8 cellular contexts compared by ENCODE assay signal in the genomic region with DNA sequence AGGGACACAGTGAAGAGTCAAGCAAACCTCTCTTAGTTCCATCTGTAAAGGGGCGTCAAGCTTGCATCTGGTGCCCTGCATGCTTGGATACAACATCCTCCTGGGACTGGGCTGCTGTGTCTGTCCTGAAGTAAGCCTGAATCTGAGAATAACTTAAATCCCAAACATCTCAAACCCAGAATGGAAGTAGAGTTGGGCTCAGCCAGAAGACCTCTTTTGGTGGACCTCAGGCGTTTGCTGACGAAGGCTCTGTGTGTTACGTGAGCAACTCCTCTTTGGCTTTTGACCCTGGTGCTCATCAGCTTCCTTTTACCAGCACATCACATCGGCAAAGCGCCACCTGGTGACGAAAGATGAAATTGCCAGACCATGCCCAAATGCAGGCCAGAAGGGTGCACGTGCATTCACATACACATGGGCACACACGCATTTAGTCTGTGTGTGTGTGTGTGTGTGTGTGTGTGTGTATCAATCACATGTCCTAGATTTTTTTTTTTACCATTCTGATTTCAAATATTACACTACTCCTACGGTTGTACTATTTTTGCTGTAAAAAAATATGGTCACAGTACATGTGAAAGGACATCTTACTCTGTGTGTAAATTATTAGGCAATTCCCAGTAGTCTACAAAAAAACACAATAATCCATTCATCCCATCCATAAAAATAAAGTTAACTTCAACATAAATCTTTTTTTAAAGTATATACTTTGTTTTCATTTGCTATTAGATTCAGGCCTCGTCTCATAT. TPM values are rescaled to one million over a fixed set of nuclear protein-coding genes. Genes with fewer than 3 reads are reported as not detected.
DNase-seq lines count a peak whose midpoint lies in the region; ATAC-seq, FAIRE-seq and TF ChIP-seq lines count a peak whose summit lies in the region.

No MANE protein-coding gene starts in this region.

- H3K4me3 ChIP-seq in HL-60 (replicated peaks; ENCODE audit: insufficient read depth, low read length) (no peak overlapping the region), choroid plexus epithelial cell (ENCODE audit: low read depth, low read length) (no peak overlapping the region), HepG2 (replicated peaks in 1 of 3; ENCODE audit: insufficient read depth in 1 of 3, low read depth in 2 of 3, low read length in 3 of 3) (no peak overlapping the region)

- no peak overlapping the region for H3K27ac ChIP-seq in HL-60 (replicated peaks)
- no peak overlapping the region for H3K27ac ChIP-seq in HepG2 (ENCODE audit: extremely low read length, insufficient read depth, low read length)

- BruUV-seq in HepG2 (replicated peaks; lab: Mats Ljungman, UMichigan) = no TSS peak

- peak overlapping the region; percentile 63 for H3K4me2 ChIP-seq in HepG2 (ENCODE audit: low read depth, low read length)

- peaks cover 37% of the 10 kb centered on the region for H3K4me1 ChIP-seq in HepG2 (ENCODE audit: insufficient read depth, low read length)

- no peak overlapping the region for H3K9ac ChIP-seq in HepG2 (ENCODE audit: insufficient read depth, low read depth, low read length)

- POLR2A ChIA-PET in HepG2 (lab: Yijun Ruan, JAX) = interaction anchor here (0.8 to 1.5 kb wide), 3 partner anchors 8 to 62 kb away, joined by 3 to 9 read pairs (median 3); no protein-coding TSS in a partner anchor

- H3K9me3 ChIP-seq in HepG2 (ENCODE audit: low read length) = no peaks in the 10 kb centered on the region

- peak; percentile 95 for TF ChIP-seq CTCF in GM10266 (IDR thresholded peaks at IDR 0.05; ENCODE audit: control insufficient read depth, insufficient read depth, low read depth, missing control alignments)
- TF ChIP-seq CTCF in HL-60 (IDR thresholded peaks at IDR 0.05; ENCODE audit: insufficient read depth, low read length) = peak; percentile 87
- peak; percentile 94 for TF ChIP-seq CTCF in choroid plexus epithelial cell (conservative IDR thresholded peaks at IDR 0.05; ENCODE audit: low read depth, low read length)
- TF ChIP-seq CTCF in HepG2 (CRISPR knock-in tag; IDR thresholded peaks at IDR 0.05) = peak; percentile 99

- no peak overlapping the region for H2AFZ ChIP-seq in HepG2 (ENCODE audit: low read length)

- in situ Hi-C loops in HepG2 (cut with HindIII; ENCODE audit: extremely low pct_ligation_motif_present, low pct_unique_long_range_greater_than_20kb) = loop anchor here (10.0 kb wide), 1 partner anchor 103 kb away; no protein-coding TSS in a partner anchor

- DNase-seq in GM10266 (ENCODE audit: extremely low spot score) (peak; percentile 87), HL-60 (ENCODE audit: low read depth in 1 of 2, low spot score in 1 of 2) (peak; percentile 91 to 95), NCI-H748 treated with DMSO at 0.1 percent for 48 hours (lab: John Stamatoyannopoulos, UW) (peak; percentile 38), choroid plexus epithelial cell (ENCODE audit: low read depth) (peak; percentile 93), HepG2 (ENCODE audit: low spot score) (peak; percentile 89)
- DNase-seq in activated CD4-positive, alpha-beta T cell treated with anti-CD3 and anti-CD28 coated beads for 4 hours = peak; percentile 87 to 98
- DNase-seq in stimulated activated CD4-positive, alpha-beta T cell treated with anti-CD3 and anti-CD28 coated beads, Interleukin-4, amount 100 ng/mL, for 48 hours (ENCODE audit: low read depth in 2 of 2) = peak; percentile 92 to 95

- 15% methylated on average over 11 of the region's 11 CpGs for WGBS in HepG2 (ENCODE audit: low lambda C conversion rate)

- peak; percentile 89 for ATAC-seq in HepG2
- no peak for ATAC-seq in GM21717 (IDR thresholded peaks at IDR 0.05; ENCODE audit: unreplicated experiment)

- H4K20me1 ChIP-seq in HepG2 (ENCODE audit: insufficient read depth, low read length) = no peaks in the 10 kb centered on the region

- no peaks in the 10 kb centered on the region for H3K36me3 ChIP-seq in HepG2 (replicated peaks in 1 of 2; ENCODE audit: control insufficient read depth in 1 of 2, insufficient read depth in 2 of 2, low read length in 2 of 2)

- CTCF ChIA-PET in HepG2 (lab: Yijun Ruan, JAX; ENCODE audit: low intra/inter-chr PET ratio, low total read pairs) = interaction anchor here (1.2 to 4.7 kb wide), 6 partner anchors 8 to 168 kb away, joined by 3 to 78 read pairs (median 4); no protein-coding TSS in a partner anchor

- no peaks in the 10 kb centered on the region for H3K27me3 ChIP-seq in HL-60 (ENCODE audit: insufficient read depth, poor library complexity, severe bottlenecking)
- H3K27me3 ChIP-seq in HepG2 (ENCODE audit: control insufficient read depth in 1 of 2, insufficient read depth in 2 of 2, low read length in 2 of 2) = peaks cover 0 to 1% of the 10 kb centered on the region in 2 experiments; a peak in 1 of 5 replicates

- TF ChIP-seq POLR2A in HepG2 (IDR thresholded peaks at IDR 0.05; ENCODE audit: insufficient read depth in 1 of 2, low read depth in 2 of 2, low read length in 2 of 2) = no peak

- FAIRE-seq in HepG2 (lab: Jason Lieb, UNC) = peak; percentile 99

- H3K79me2 ChIP-seq in HepG2 (ENCODE audit: insufficient read depth, low read length) = no peaks in the 10 kb centered on the region

- TF ChIP-seq RAD21 in HepG2 (CRISPR knock-in tag; IDR thresholded peaks at IDR 0.05) = peak; percentile 90

- intact Hi-C loops in HepG2 (cut with micrococcal nuclease; ENCODE audit: unreplicated experiment) = loop anchor here (1.0 to 10.0 kb wide), 3 partner anchors 61 to 168 kb away; no protein-coding TSS in a partner anchor

- peak in 1 of 2 experiments; percentile 21; a peak in 1 of 4 replicates for TF ChIP-seq EP300 in HepG2 (IDR thresholded peaks at IDR 0.05; ENCODE audit: low read depth in 2 of 2, low read length in 2 of 2)
- no peak; the same call in 1 of the 2 replicates for TF ChIP-seq EP300 in HepG2 (CRISPR knock-in tag; IDR thresholded peaks at IDR 0.05; ENCODE audit: borderline replicate concordance)

TF ChIP-seq in HepG2, 621 proteins besides CTCF, POLR2A, EP300 and RAD21 (continues in another document):
- TF ChIP-seq MAFG (CRISPR knock-in tag; IDR thresholded peaks at IDR 0.05) (no peak), KMT2A (CRISPR knock-in tag; IDR thresholded peaks at IDR 0.05) (no peak)
- TF ChIP-seq, protein P1, sequence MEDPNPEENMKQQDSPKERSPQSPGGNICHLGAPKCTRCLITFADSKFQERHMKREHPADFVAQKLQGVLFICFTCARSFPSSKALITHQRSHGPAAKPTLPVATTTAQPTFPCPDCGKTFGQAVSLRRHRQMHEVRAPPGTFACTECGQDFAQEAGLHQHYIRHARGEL (CRISPR knock-in tag; IDR thresholded peaks at IDR 0.05) = no peak

RNA-seq across cellular contexts. Expression of gene FOXJ1, which starts 41.1 kb away (rescaled TPM):
- 1.4 and 1.6 TPM in 2 replicates for total RNA-seq in HepG2 (2016; rRNA removed; fragmentation: Illumina TruSeq; extraction: Trizol)
- total RNA-seq in HepG2 (2016; cell fraction: cytosol; rRNA removed; fragmentation: Illumina TruSeq; extraction: Trizol; ENCODE audit: low read depth) = 0.09 and 0.30 TPM in 2 replicates
- total RNA-seq in HepG2 (2016; cell fraction: insoluble cytoplasmic fraction; rRNA removed; fragmentation: Illumina TruSeq; extraction: Trizol) = 1.4 and 1.9 TPM in 2 replicates
- total RNA-seq in HepG2 (2016; cell fraction: membrane; rRNA removed; fragmentation: Illumina TruSeq; extraction: Trizol) = 0.77 and 0.93 TPM in 2 replicates
- 0.94 and 1.3 TPM in 2 replicates for total RNA-seq in HepG2 (2016; cell fraction: nucleus; rRNA removed; fragmentation: Illumina TruSeq; extraction: Trizol)
- polyA plus RNA-seq in HepG2 (2011; rRNA removed) = 0.98 and 1.2 TPM in 2 replicates
- 0.82 and 1.5 TPM in 2 replicates for polyA plus RNA-seq in HepG2 (2011; cell fraction: cytosol; rRNA removed)
- 2.8 and 3.7 TPM in 2 replicates for polyA plus RNA-seq in HepG2 (2011; cell fraction: nucleus; rRNA removed)
- 0.66 and 0.96 TPM in 2 replicates for polyA plus RNA-seq in HepG2 (2012)
- 0.31 and 0.45 TPM in 2 replicates for polyA plus RNA-seq in HepG2 (2016; cell fraction: cytosol; fragmentation: Illumina TruSeq; extraction: Trizol; ENCODE audit: low read depth)
- 1.3 and 1.4 TPM in 2 replicates for polyA plus RNA-seq in HepG2 (2016; cell fraction: insoluble cytoplasmic fraction; fragmentation: Illumina TruSeq; extraction: Trizol; ENCODE audit: low read depth)
- polyA plus RNA-seq in HepG2 (2016; cell fraction: membrane; fragmentation: Illumina TruSeq; extraction: Trizol; ENCODE audit: low read depth) = 0.61 and 0.62 TPM in 2 replicates
- polyA plus RNA-seq in HepG2 (2016; cell fraction: nucleus; fragmentation: Illumina TruSeq; extraction: Trizol; ENCODE audit: insufficient read depth, low read depth) = 2.0 and 2.1 TPM in 2 replicates
- 0.05 and 1.5 TPM in 2 replicates for polyA minus RNA-seq in HepG2 (2011; rRNA and poly(A)+ RNA removed; ENCODE audit: low replicate concordance)
- 0.35 and 0.40 TPM in 2 replicates for polyA minus RNA-seq in HepG2 (2011; cell fraction: cytosol; rRNA and poly(A)+ RNA removed)
- polyA minus RNA-seq in HepG2 (2011; cell fraction: nucleus; rRNA and poly(A)+ RNA removed) = 0.37 and 0.52 TPM in 2 replicates

RNA-seq across cellular contexts. Expression of gene RNF157, which starts 58.1 kb away (rescaled TPM):
- 1.4 and 1.5 TPM in 2 replicates for total RNA-seq in HepG2 (2016; rRNA removed; fragmentation: Illumina TruSeq; extraction: Trizol)
- 1.0 and 1.9 TPM in 2 replicates for total RNA-seq in HepG2 (2016; cell fraction: cytosol; rRNA removed; fragmentation: Illumina TruSeq; extraction: Trizol; ENCODE audit: low read depth)
- total RNA-seq in HepG2 (2016; cell fraction: insoluble cytoplasmic fraction; rRNA removed; fragmentation: Illumina TruSeq; extraction: Trizol) = 1.5 and 2.1 TPM in 2 replicates
- 3.1 and 3.6 TPM in 2 replicates for total RNA-seq in HepG2 (2016; cell fraction: membrane; rRNA removed; fragmentation: Illumina TruSeq; extraction: Trizol)
- total RNA-seq in HepG2 (2016; cell fraction: nucleus; rRNA removed; fragmentation: Illumina TruSeq; extraction: Trizol) = 1.0 and 2.8 TPM in 2 replicates
- 0.44 and 0.82 TPM in 2 replicates for polyA plus RNA-seq in HepG2 (2011; rRNA removed)
- 0.52 and 0.71 TPM in 2 replicates for polyA plus RNA-seq in HepG2 (2011; cell fraction: cytosol; rRNA removed)
- 0.42 TPM in 2 replicates for polyA plus RNA-seq in HepG2 (2011; cell fraction: nucleus; rRNA removed)
- polyA plus RNA-seq in HepG2 (2012) = 0.86 and 1.1 TPM in 2 replicates
- polyA plus RNA-seq in HepG2 (2016; cell fraction: cytosol; fragmentation: Illumina TruSeq; extraction: Trizol; ENCODE audit: low read depth) = 1.7 and 2.0 TPM in 2 replicates
- 1.9 and 2.1 TPM in 2 replicates for polyA plus RNA-seq in HepG2 (2016; cell fraction: insoluble cytoplasmic fraction; fragmentation: Illumina TruSeq; extraction: Trizol; ENCODE audit: low read depth)
- 3.0 and 5.1 TPM in 2 replicates for polyA plus RNA-seq in HepG2 (2016; cell fraction: membrane; fragmentation: Illumina TruSeq; extraction: Trizol; ENCODE audit: low read depth)
- polyA plus RNA-seq in HepG2 (2016; cell fraction: nucleus; fragmentation: Illumina TruSeq; extraction: Trizol; ENCODE audit: insufficient read depth, low read depth) = 1.8 and 3.8 TPM in 2 replicates
- polyA minus RNA-seq in HepG2 (2011; rRNA and poly(A)+ RNA removed; ENCODE audit: low replicate concordance) = 0.66 and 3.2 TPM in 2 replicates
- polyA minus RNA-seq in HepG2 (2011; cell fraction: cytosol; rRNA and poly(A)+ RNA removed) = 0.79 and 1.5 TPM in 2 replicates
- 0.77 and 0.99 TPM in 2 replicates for polyA minus RNA-seq in HepG2 (2011; cell fraction: nucleus; rRNA and poly(A)+ RNA removed)

Comparison
In these comparisons a context has a peak if more than half of its experiments do, and no peak if none do; other contexts are left out.
1. DNase-seq: peak in every context shown above with its lines; median percentile 94 in stimulated activated CD4-positive, alpha-beta T cell treated with anti-CD3 and anti-CD28 coated beads, Interleukin-4, amount 100 ng/mL, for 48 hours; 93 in HL-60; 93 in choroid plexus epithelial cell; 92 in activated CD4-positive, alpha-beta T cell treated with anti-CD3 and anti-CD28 coated beads for 4 hours; 89 in HepG2; 87 in GM10266; 38 in NCI-H748 treated with DMSO at 0.1 percent for 48 hours.